9 cellular contexts compared by ENCODE assay signal in genomic region chr2:160294339-160294803, GRCh38.
A peak's percentile ranks its signal among the peaks of the same experiment; 100 is the strongest.
DNase-seq lines count a peak whose midpoint lies in the region; ATAC-seq and TF ChIP-seq lines count a peak whose summit lies in the region.
"Had no signal": no experiment of that assay in that cellular context is flagged by ENCODE, and none has a peak within 500 bp of the region (broad histone marks: within the 10 kb centered on the region; RNA-seq: fewer than 3 reads in every experiment).

No MANE protein-coding gene starts in this region.

- DNase-seq in adrenal gland, result peak; percentile 53 to 90 (median 79)
- DNase-seq in lung (ENCODE audit: low spot score), result peak; percentile 65
- peak in 1 of 2 donors; percentile 31 for DNase-seq in upper lobe of left lung
- no peak for DNase-seq in NAMALWA (ENCODE audit: low spot score)
- no peak for DNase-seq in activated CD4-positive, CD25-positive, alpha-beta regulatory T cell treated with anti-CD3 and anti-CD28 coated beads, Interleukin-2, amount 50 U/mL, for 72 hours

- TF ChIP-seq CTCF in adrenal gland (IDR thresholded peaks at IDR 0.05) (no peak), lung (IDR thresholded peaks at IDR 0.05; ENCODE audit: control extremely low read depth, extremely low read depth) (no peak), upper lobe of left lung (IDR thresholded peaks at IDR 0.05) (no peak)

- H3K27me3 ChIP-seq in adrenal gland (no peaks in the 10 kb centered on the region), lung (ENCODE audit: control insufficient read depth, insufficient read depth) (no peaks in the 10 kb centered on the region), upper lobe of left lung (no peaks in the 10 kb centered on the region)

- TF ChIP-seq EP300 in upper lobe of left lung (IDR thresholded peaks at IDR 0.05), result no peak

- 27 to 46% (median 42%) methylated on average over 5 of the region's 5 CpGs for WGBS in adrenal gland, 4 donors
- WGBS in lung, 2 donors, result 42 to 46% methylated on average over 5 of the region's 5 CpGs
- 29 to 37% methylated on average over 5 of the region's 5 CpGs for WGBS in upper lobe of left lung, 2 donors

- intact Hi-C loops in adrenal gland (cut with DNase I), result no loop called here

- H3K9me3 ChIP-seq in adrenal gland (replicated peaks in 1 of 3) (no peaks in the 10 kb centered on the region), lung (ENCODE audit: control insufficient read depth in 2 of 2, insufficient read depth in 1 of 2, low read length in 1 of 2) (no peaks in the 10 kb centered on the region), upper lobe of left lung (no peaks in the 10 kb centered on the region)

- peaks cover 0 to 25% of the 10 kb centered on the region in 2 donors for H3K36me3 ChIP-seq in adrenal gland (replicated peaks in 1 of 2)
- H3K36me3 ChIP-seq in lung (ENCODE audit: control insufficient read depth in 2 of 2, insufficient read depth in 2 of 2, low read length in 2 of 2), result peaks cover 4 to 19% of the 10 kb centered on the region in 2 donors
- peaks cover 0 to 49% (median 9%) of the 10 kb centered on the region in 4 donors for H3K36me3 ChIP-seq in upper lobe of left lung

- TF ChIP-seq POLR2A in adrenal gland (IDR thresholded peaks at IDR 0.05), result no peak
- no peak for TF ChIP-seq POLR2A in upper lobe of left lung (IDR thresholded peaks at IDR 0.05)

- H3K27ac ChIP-seq in adrenal gland, result peak overlapping the region in 3 of 5 donors; percentile 21 to 77 (median 61)
- peak overlapping the region; percentile 37 to 77 for H3K27ac ChIP-seq in lung (ENCODE audit: low read depth in 1 of 2, low read length in 1 of 2)
- peak overlapping the region; percentile 27 to 37 (median 35) for H3K27ac ChIP-seq in upper lobe of left lung
- H3K27ac ChIP-seq: KMS-11 had no signal

- H3K4me1 ChIP-seq in adrenal gland (replicated peaks in 1 of 2) (peaks cover 0 to 46% of the 10 kb centered on the region in 2 donors), lung (ENCODE audit: control insufficient read depth in 2 of 2, insufficient read depth in 2 of 2, low read length in 2 of 2) (peaks cover 6 to 30% of the 10 kb centered on the region in 2 donors), upper lobe of left lung (peaks cover 47 to 58% (median 48%) of the 10 kb centered on the region in 4 donors)

- peak; percentile 65 for ATAC-seq in GM19351 (IDR thresholded peaks at IDR 0.05; ENCODE audit: unreplicated experiment)
- ATAC-seq in HG03558 (IDR thresholded peaks at IDR 0.05; ENCODE audit: extremely low read depth, unreplicated experiment), result peak; percentile 70
- ATAC-seq in lung (ENCODE audit: insufficient read depth, low FRiP score), result peak; percentile 65
- ATAC-seq in upper lobe of left lung (ENCODE audit: low FRiP score in 2 of 2), result peak; percentile 65 to 85
- ATAC-seq in HG03159 (IDR thresholded peaks at IDR 0.05; ENCODE audit: unreplicated experiment), result no peak

- H3K4me3 ChIP-seq in adrenal gland, result no peak overlapping the region
- no peak overlapping the region for H3K4me3 ChIP-seq in lung
- H3K4me3 ChIP-seq in upper lobe of left lung, result no peak overlapping the region

Comparison
In these comparisons a context has a peak if more than half of its experiments do, and no peak if none do; other contexts are left out.
1. DNase-seq: peak in adrenal gland (7 of 7) and lung (single experiment); none in NAMALWA (single experiment) and activated CD4-positive, CD25-positive, alpha-beta regulatory T cell treated with anti-CD3 and anti-CD28 coated beads, Interleukin-2, amount 50 U/mL, for 72 hours (single experiment).
2. Peak in every context shown above with its lines, with median percentiles within 50 percentile points of each other: H3K27ac ChIP-seq.